ENCODE assay signal across 11 cellular contexts in the genomic region with DNA sequence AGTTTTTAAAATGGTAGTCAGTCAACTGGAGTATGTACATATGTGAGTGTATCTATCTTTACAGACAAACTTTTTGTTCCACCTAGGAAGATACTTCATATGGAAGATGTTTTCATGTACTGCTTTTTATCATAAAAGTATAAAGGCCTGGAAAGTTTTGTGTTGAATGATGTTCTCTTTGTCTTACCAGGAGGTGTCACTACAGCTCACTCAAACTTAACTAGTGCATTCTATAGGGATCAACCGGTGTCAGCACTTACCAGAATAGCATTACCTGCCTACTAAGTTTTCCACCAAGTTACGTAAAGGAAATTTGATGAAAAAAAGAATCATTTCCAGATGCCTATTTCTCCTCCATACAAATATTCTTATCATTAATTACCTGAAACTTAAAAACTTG.
DNase-seq lines count a peak whose midpoint lies in the region; ATAC-seq and TF ChIP-seq lines count a peak whose summit lies in the region.
"Had no signal": no experiment of that assay in that cellular context is flagged by ENCODE, and none has a peak within 500 bp of the region (broad histone marks: within the 10 kb centered on the region; RNA-seq: fewer than 3 reads in every experiment).

No MANE protein-coding gene starts in this region.

- H3K4me3 ChIP-seq in GM23248 (no peak overlapping the region), choroid plexus epithelial cell (ENCODE audit: low read depth, low read length) (no peak overlapping the region), neural progenitor cell (no peak overlapping the region), upper lobe of right lung (no peak overlapping the region)
- H3K4me3 ChIP-seq: ovary had no signal

- H3K9me3 Mint-ChIP-seq in neural progenitor cell = no peaks in the 10 kb centered on the region
- H3K9me3 Mint-ChIP-seq: dendritic cell treated with granulocyte-macrophage colony-stimulating factor and Interleukin-4, amounts not matched to agents 40 ng/mL and 50 ng/mL, for 4 days had no signal

- H3K27me3 Mint-ChIP-seq in neural progenitor cell (ENCODE audit: insufficient read depth, low read depth) = no peaks in the 10 kb centered on the region

- H2AFZ ChIP-seq in GM23248 (no peak overlapping the region), neural progenitor cell (replicated peaks) (no peak overlapping the region)

- H3K9me2 ChIP-seq in GM23248 (ENCODE audit: insufficient read depth) = no peaks in the 10 kb centered on the region

- in situ Hi-C loops in GM23248 (cut with MboI) = loop anchor here (10.0 to 25.0 kb wide), 2 partner anchors 780 to 1068 kb away; no protein-coding TSS in a partner anchor

- intact Hi-C loops in upper lobe of right lung (cut with DNase I) = loop anchor here (5.0 kb wide), 1 partner anchor 793 kb away; no protein-coding TSS in a partner anchor

- H3F3A ChIP-seq in GM23248 (ENCODE audit: insufficient read depth) = no peaks in the 10 kb centered on the region
- peaks cover 5% of the 10 kb centered on the region for H3F3A ChIP-seq in neural progenitor cell (ENCODE audit: low read depth)

- H3K4me1 ChIP-seq in GM23248 (ENCODE audit: insufficient read depth) (no peaks in the 10 kb centered on the region), neural progenitor cell (peaks cover 33% of the 10 kb centered on the region), upper lobe of right lung (no peaks in the 10 kb centered on the region)

- 17 to 31% methylated on average over 2 of the region's 2 CpGs for WGBS in GM23248 (ENCODE audit: low coverage in 1 of 2, low lambda C conversion rate in 2 of 2, missing lambda C conversion rate in 2 of 2), 2 experiments

- H3K27ac Mint-ChIP-seq in neural progenitor cell = no peak overlapping the region
- H3K27ac Mint-ChIP-seq: dendritic cell treated with granulocyte-macrophage colony-stimulating factor and Interleukin-4, amounts not matched to agents 40 ng/mL and 50 ng/mL, for 4 days had no signal

- no peaks in the 10 kb centered on the region for H3K9me3 ChIP-seq in GM23248 (ENCODE audit: low read depth)
- no peaks in the 10 kb centered on the region for H3K9me3 ChIP-seq in neural progenitor cell (ENCODE audit: low read depth)
- no peaks in the 10 kb centered on the region for H3K9me3 ChIP-seq in upper lobe of right lung
- H3K9me3 ChIP-seq: ovary had no signal

- H4K20me1 ChIP-seq in GM23248 (ENCODE audit: insufficient read depth) = no peaks in the 10 kb centered on the region
- H4K20me1 ChIP-seq in neural progenitor cell (ENCODE audit: low read depth) = no peaks in the 10 kb centered on the region

- 0 out of 2 replicates have a peak, but pooled peaks cover 5% of the 10 kb centered on the region for H3K27me3 ChIP-seq in GM23248 (replicated peaks; ENCODE audit: insufficient read depth)
- H3K27me3 ChIP-seq in neural progenitor cell = peaks cover 9% of the 10 kb centered on the region
- H3K27me3 ChIP-seq in upper lobe of right lung = no peaks in the 10 kb centered on the region
- H3K27me3 ChIP-seq: ovary had no signal

- H3K79me2 ChIP-seq in GM23248 (ENCODE audit: insufficient read depth) = no peaks in the 10 kb centered on the region
- no peaks in the 10 kb centered on the region for H3K79me2 ChIP-seq in neural progenitor cell (ENCODE audit: low read depth)

- H3K9ac ChIP-seq in GM23248 (no peak overlapping the region), neural progenitor cell (no peak overlapping the region)

- no peaks in the 10 kb centered on the region for H3K36me3 Mint-ChIP-seq in neural progenitor cell

- H3K4me1 Mint-ChIP-seq in neural progenitor cell = peaks cover 26% of the 10 kb centered on the region

- TF ChIP-seq CTCF in choroid plexus epithelial cell (conservative IDR thresholded peaks at IDR 0.05; ENCODE audit: low read depth, low read length) = peak; percentile 53
- peak; percentile 60 for TF ChIP-seq CTCF in neural progenitor cell (IDR thresholded peaks at IDR 0.05)
- TF ChIP-seq CTCF in upper lobe of right lung (IDR thresholded peaks at IDR 0.05) = no peak

- H3K27ac ChIP-seq in GM23248 = no peak overlapping the region
- no peak overlapping the region for H3K27ac ChIP-seq in neural progenitor cell
- no peak overlapping the region for H3K27ac ChIP-seq in upper lobe of right lung
- H3K27ac ChIP-seq: ovary had no signal

- H3K4me2 ChIP-seq in GM23248 (ENCODE audit: unreplicated experiment) (no peak overlapping the region), neural progenitor cell (no peak overlapping the region)

- DNase-seq in GM23248 (peak; percentile 39), NCI-H526 treated with DMSO at 0.1 percent for 48 hours (lab: John Stamatoyannopoulos, UW) (peak; percentile 7), choroid plexus epithelial cell (ENCODE audit: low read depth) (peak; percentile 79), neural progenitor cell (ENCODE audit: low spot score) (peak; percentile 41), upper lobe of right lung (no peak)
- no peak for DNase-seq in activated naive CD4-positive, alpha-beta T cell (lab: John Stamatoyannopoulos, UW)
- DNase-seq: activated CD4-positive, CD25-positive, alpha-beta regulatory T cell; ovary had no signal

- H3K36me3 ChIP-seq in GM23248 (ENCODE audit: low read depth) (no peaks in the 10 kb centered on the region), neural progenitor cell (no peaks in the 10 kb centered on the region), upper lobe of right lung (no peaks in the 10 kb centered on the region)
- H3K36me3 ChIP-seq: ovary had no signal

- ATAC-seq in HG02981 (IDR thresholded peaks at IDR 0.05; ENCODE audit: unreplicated experiment) (no peak), upper lobe of right lung (no peak)
- ATAC-seq in activated CD4-positive, CD25-positive, alpha-beta regulatory T cell treated with anti-CD3 and anti-CD28 coated beads, Interleukin-2, amount 50 U/mL, for 24 hours = no peak

- no peak overlapping the region for H3K4me3 Mint-ChIP-seq in neural progenitor cell
- H3K4me3 Mint-ChIP-seq: dendritic cell treated with granulocyte-macrophage colony-stimulating factor and Interleukin-4, amounts not matched to agents 40 ng/mL and 50 ng/mL, for 4 days had no signal

Comparison
In these comparisons a context has a peak if more than half of its experiments do, and no peak if none do; other contexts are left out.
1. DNase-seq: peak in GM23248 (single experiment), NCI-H526 treated with DMSO at 0.1 percent for 48 hours (single experiment), choroid plexus epithelial cell (single experiment) and neural progenitor cell (single experiment); none in upper lobe of right lung (single experiment) and activated naive CD4-positive, alpha-beta T cell (0 of 4).